In genomic region chr2:113965228-113965627, GRCh38 we compare ENCODE assay signal across 14 cellular contexts.
A peak's percentile ranks its signal among the peaks of the same experiment; 100 is the strongest.
DNase-seq lines count a peak whose midpoint lies in the region; ATAC-seq, FAIRE-seq and TF ChIP-seq lines count a peak whose summit lies in the region.
"Had no signal": no experiment of that assay in that cellular context is flagged by ENCODE, and none has a peak within 500 bp of the region (broad histone marks: within the 10 kb centered on the region; RNA-seq: fewer than 3 reads in every experiment).

No MANE protein-coding gene starts in this region.

- dilution Hi-C loops in IMR-90 (cut with HindIII; ENCODE audit: low sequenced_read_pairs, unreplicated experiment) = no loop called here

- no peak for TF ChIP-seq CTCF in natural killer cell (IDR thresholded peaks at IDR 0.05)
- no peak for TF ChIP-seq CTCF in IMR-90 (conservative IDR thresholded peaks at IDR 0.05; ENCODE audit: low read depth, low read length)
- TF ChIP-seq CTCF in K562 (IDR thresholded peaks at IDR 0.05 in 2 of 3, conservative IDR thresholded peaks at IDR 0.05 in 1 of 3; ENCODE audit: insufficient read depth in 2 of 3, low read depth in 1 of 3, low read length in 3 of 3) = no peak
- TF ChIP-seq CTCF in upper lobe of right lung (IDR thresholded peaks at IDR 0.05) = no peak

- H3K27ac ChIP-seq in IMR-90 (ENCODE audit: insufficient read depth, low read length) = no peak overlapping the region
- H3K27ac ChIP-seq in K562 (ENCODE audit: extremely low read depth, low read depth, low read length) = no peak overlapping the region
- no peak overlapping the region for H3K27ac ChIP-seq in upper lobe of right lung
- H3K27ac ChIP-seq: A549, GM23248 had no signal

- H3K14ac ChIP-seq in IMR-90 (replicated peaks; ENCODE audit: low read depth, low read length) = 0 out of 2 replicates have a peak overlapping the region, but pooled peaks have one; percentile 27

- H2AK9ac ChIP-seq in IMR-90 (replicated peaks; ENCODE audit: low read depth, low read length, poor library complexity) = no peak overlapping the region

- FAIRE-seq in K562 (lab: Jason Lieb, UNC) = peak; percentile 19
- FAIRE-seq: A549 had no signal

- H2BK20ac ChIP-seq in IMR-90 (ENCODE audit: low read depth, low read length) = no peak overlapping the region

- ATAC-seq in natural killer cell = no peak
- no peak for ATAC-seq in natural killer cell treated with Interleukin-12 subunit alpha and Interleukin-12 subunit beta and Interleukin-15 and Interleukin-18, amount 100 ng/mL, for 72 hours
- no peak for ATAC-seq in IMR-90 (ENCODE audit: low read depth)
- no peak for ATAC-seq in K562
- peak; percentile 17 for ATAC-seq in upper lobe of right lung
- ATAC-seq in HG03520 (IDR thresholded peaks at IDR 0.05; ENCODE audit: unreplicated experiment) = no peak

- no peak overlapping the region for H2AK5ac ChIP-seq in IMR-90 (ENCODE audit: low read depth, low read length)

- H3K9ac ChIP-seq in IMR-90 (ENCODE audit: low read depth, low read length) (no peak overlapping the region), K562 (ENCODE audit: insufficient read depth in 1 of 2, low read depth in 2 of 2, low read length in 2 of 2) (no peak overlapping the region)
- H3K9ac ChIP-seq: GM23248 had no signal

- DNase-seq in natural killer cell = no peak
- DNase-seq in natural killer cell treated with Interleukin-12 subunit alpha and Interleukin-12 subunit beta and Interleukin-15 and Interleukin-18, amount 100 ng/mL, for 72 hours (ENCODE audit: low spot score) = no peak
- no peak for DNase-seq in IMR-90
- DNase-seq in K562 (ENCODE audit: extremely low read depth in 1 of 4, low spot score in 3 of 4) = no peak
- no peak for DNase-seq in upper lobe of right lung
- no peak for DNase-seq in SHP77 treated with DMSO at 0.1 percent for 48 hours (lab: John Stamatoyannopoulos, UW)
- no peak for DNase-seq in stimulated activated CD4-positive, alpha-beta T cell treated with anti-CD3 and anti-CD28 coated beads, Interleukin-4, amount 100 ng/mL, for 24 hours
- DNase-seq: KG1 had no signal

- H3K36me3 ChIP-seq in IMR-90 (ENCODE audit: control insufficient read depth, insufficient read depth, low read length) (peaks cover 6% of the 10 kb centered on the region), K562 (ENCODE audit: control insufficient read depth, insufficient read depth, low read length) (peaks cover 6% of the 10 kb centered on the region; the same call in 1 of the 3 replicates), upper lobe of right lung (peaks cover 7% of the 10 kb centered on the region)

- H4K20me1 ChIP-seq in IMR-90 (ENCODE audit: insufficient read depth, low read length) = peaks cover 17% of the 10 kb centered on the region; the same call in 1 of the 2 replicates
- no peaks in the 10 kb centered on the region for H4K20me1 ChIP-seq in K562 (replicated peaks; ENCODE audit: control insufficient read depth, insufficient read depth, low read length)

- no peak for TF ChIP-seq RAD21 in IMR-90 (IDR thresholded peaks at IDR 0.05; ENCODE audit: low read length)
- no peak for TF ChIP-seq RAD21 in K562 (CRISPR knock-in tag; conservative IDR thresholded peaks at IDR 0.05 in 1 of 2, IDR thresholded peaks at IDR 0.05 in 1 of 2)

- no peak overlapping the region for H3K18ac ChIP-seq in IMR-90 (ENCODE audit: low read depth, low read length)

- H4K8ac ChIP-seq in IMR-90 (ENCODE audit: low read depth in 2 of 2, low read length in 2 of 2) = no peak overlapping the region

- H3K9me3 ChIP-seq in IMR-90 (ENCODE audit: control insufficient read depth, insufficient read depth, low read length) (no peaks in the 10 kb centered on the region), K562 (replicated peaks; ENCODE audit: control insufficient read depth, insufficient read depth, low read depth, low read length) (no peaks in the 10 kb centered on the region), upper lobe of right lung (no peaks in the 10 kb centered on the region)
- H3K9me3 ChIP-seq: A549, Caco-2 had no signal

- H3K9me3 Mint-ChIP-seq in natural killer cell = no peaks in the 10 kb centered on the region
- no peaks in the 10 kb centered on the region for H3K9me3 Mint-ChIP-seq in natural killer cell treated with Interleukin-12 subunit alpha and Interleukin-12 subunit beta and Interleukin-15 and Interleukin-18, amount 100 ng/mL, for 72 hours
- H3K9me3 Mint-ChIP-seq: CD14-positive monocyte; CD8-positive, alpha-beta memory T cell had no signal

- in situ Hi-C loops in IMR-90 (cut with MboI; ENCODE audit: low sequenced_read_pairs) = no loop called here
- in situ Hi-C loops in K562 (cut with MboI) = no loop called here

- no peak overlapping the region for H3K56ac ChIP-seq in IMR-90 (ENCODE audit: extremely low read depth, insufficient read depth, low read length)

- H4K5ac ChIP-seq in IMR-90 (ENCODE audit: low read depth, low read length) = no peak overlapping the region

- H2BK15ac ChIP-seq in IMR-90 (ENCODE audit: low read depth, low read length) = no peak overlapping the region

- H3K4me3 ChIP-seq in IMR-90 (ENCODE audit: insufficient read depth, low read depth, low read length) (no peak overlapping the region), K562 (no peak overlapping the region), upper lobe of right lung (no peak overlapping the region)
- H3K4me3 ChIP-seq: A549, GM23248 had no signal

- no peaks in the 10 kb centered on the region for H3K79me2 ChIP-seq in K562 (ENCODE audit: control insufficient read depth, insufficient read depth, low read length)

- no peak overlapping the region for H3K23ac ChIP-seq in IMR-90 (ENCODE audit: low read depth, low read length)

- peaks cover 5 to 44% of the 10 kb centered on the region in 2 experiments; a peak in 3 of 4 replicates for H3K79me1 ChIP-seq in IMR-90 (ENCODE audit: low read depth in 1 of 2, low read length in 2 of 2)

- H2BK5ac ChIP-seq in IMR-90 (ENCODE audit: low read depth, low read length, poor library complexity, severe bottlenecking) = no peak overlapping the region

- H3K4me2 ChIP-seq in IMR-90 (ENCODE audit: low read depth, low read length) (no peak overlapping the region), K562 (ENCODE audit: insufficient read depth, low read length) (no peak overlapping the region)
- H3K4me2 ChIP-seq: A549 had no signal

- peak overlapping the region; percentile 75 to 83 for H3K27ac Mint-ChIP-seq in natural killer cell
- peak overlapping the region in 1 of 2 donors; percentile 58 for H3K27ac Mint-ChIP-seq in natural killer cell treated with Interleukin-12 subunit alpha and Interleukin-12 subunit beta and Interleukin-15 and Interleukin-18, amount 100 ng/mL, for 72 hours

- no peak for TF ChIP-seq EP300 in K562 (IDR thresholded peaks at IDR 0.05; ENCODE audit: low read length)

- no peak overlapping the region for H4K91ac ChIP-seq in IMR-90 (ENCODE audit: insufficient read depth, low read depth, low read length)

- H2BK120ac ChIP-seq in IMR-90 (ENCODE audit: low read depth, low read length) = no peak overlapping the region

- WGBS in IMR-90 (ENCODE audit: extremely low coverage in 2 of 2, insufficient read length in 1 of 2), 2 experiments = no CpG with 5 or more reads among the region's 5 CpGs
- 96% methylated on average over 5 of the region's 5 CpGs for WGBS in K562 (ENCODE audit: insufficient coverage, low coverage, missing lambda C conversion rate)

- peaks cover 7% of the 10 kb centered on the region; the same call in 1 of the 2 replicates for H3K9me1 ChIP-seq in IMR-90 (ENCODE audit: insufficient read depth, low read length)
- no peaks in the 10 kb centered on the region for H3K9me1 ChIP-seq in K562 (ENCODE audit: control insufficient read depth, insufficient read depth, low read length)

- no peaks in the 10 kb centered on the region for H3K27me3 Mint-ChIP-seq in natural killer cell (ENCODE audit: low read depth in 2 of 2)
- H3K27me3 Mint-ChIP-seq in natural killer cell treated with Interleukin-12 subunit alpha and Interleukin-12 subunit beta and Interleukin-15 and Interleukin-18, amount 100 ng/mL, for 72 hours = no peaks in the 10 kb centered on the region
- H3K27me3 Mint-ChIP-seq: CD8-positive, alpha-beta memory T cell had no signal

- CTCF ChIA-PET in IMR-90 (lab: Yijun Ruan, JAX) (interaction anchor here (0.7 to 1.3 kb wide), 2 partner anchors 15 to 19 kb away, joined by 3 read pairs; no protein-coding TSS in a partner anchor), K562 (lab: Yijun Ruan, JAX; ENCODE audit: low intra/inter-chr PET ratio) (no interaction called here)

- no peak overlapping the region for H3K4me3 Mint-ChIP-seq in natural killer cell
- no peak overlapping the region for H3K4me3 Mint-ChIP-seq in natural killer cell treated with Interleukin-12 subunit alpha and Interleukin-12 subunit beta and Interleukin-15 and Interleukin-18, amount 100 ng/mL, for 72 hours
- H3K4me3 Mint-ChIP-seq: CD14-positive monocyte; CD8-positive, alpha-beta memory T cell had no signal

- intact Hi-C loops in natural killer cell (cut with micrococcal nuclease) (no loop called here), IMR-90 (cut with micrococcal nuclease) (no loop called here), K562 (cut with micrococcal nuclease) (no loop called here), upper lobe of right lung (cut with DNase I) (no loop called here)

- H3K4me1 ChIP-seq in IMR-90 (ENCODE audit: control insufficient read depth, insufficient read depth, low read length) (peaks cover 8% of the 10 kb centered on the region), K562 (replicated peaks in 1 of 2; ENCODE audit: control insufficient read depth in 2 of 2, insufficient read depth in 2 of 2, low read length in 2 of 2) (no peaks in the 10 kb centered on the region), upper lobe of right lung (peaks cover 18% of the 10 kb centered on the region)

- H3K27me3 ChIP-seq in IMR-90 (ENCODE audit: control insufficient read depth, insufficient read depth, low read length) (no peaks in the 10 kb centered on the region), K562 (ENCODE audit: control insufficient read depth in 2 of 2, insufficient read depth in 2 of 2, low read length in 2 of 2) (no peaks in the 10 kb centered on the region), upper lobe of right lung (no peaks in the 10 kb centered on the region)

- H3K36me3 Mint-ChIP-seq in natural killer cell = no peaks in the 10 kb centered on the region
- peaks cover 12% of the 10 kb centered on the region for H3K36me3 Mint-ChIP-seq in natural killer cell treated with Interleukin-12 subunit alpha and Interleukin-12 subunit beta and Interleukin-15 and Interleukin-18, amount 100 ng/mL, for 72 hours

- TF ChIP-seq POLR2A in IMR-90 (IDR thresholded peaks at IDR 0.05; ENCODE audit: low read depth, low read length) = 0 out of 2 replicates have a peak, but pooled peaks have one; percentile 27
- TF ChIP-seq POLR2A in K562 (conservative IDR thresholded peaks at IDR 0.05) = no peak

- POLR2A ChIA-PET in IMR-90 (lab: Charles Lee; ENCODE audit: unreplicated experiment) (no interaction called here), K562 (lab: Yijun Ruan, JAX) (interaction anchor here (1.0 kb wide), 1 partner anchor 75 kb away, joined by 5 read pairs; the partner anchor contains the start of gene ACTR3)

- no peak overlapping the region for H3K4ac ChIP-seq in IMR-90 (ENCODE audit: low read depth, low read length)

- BruUV-seq in IMR-90 (replicated peaks; lab: Mats Ljungman, UMichigan) = no TSS peak
- no TSS peak for BruUV-seq in K562 (replicated peaks; lab: Mats Ljungman, UMichigan)

- H2AFZ ChIP-seq in IMR-90 (replicated peaks; ENCODE audit: low read length, poor library complexity) (no peak overlapping the region), K562 (ENCODE audit: low read depth, low read length) (no peak overlapping the region)
- H2AFZ ChIP-seq: GM23248 had no signal

- peaks cover 21 to 39% of the 10 kb centered on the region in 2 donors for H3K4me1 Mint-ChIP-seq in natural killer cell
- peaks cover 11 to 23% of the 10 kb centered on the region in 2 donors for H3K4me1 Mint-ChIP-seq in natural killer cell treated with Interleukin-12 subunit alpha and Interleukin-12 subunit beta and Interleukin-15 and Interleukin-18, amount 100 ng/mL, for 72 hours (ENCODE audit: low read depth in 2 of 2)
